Comparison of ENCODE assay signal across 1 cellular context in genomic region chr9:125890793-125891192, GRCh38.
TF ChIP-seq lines count a peak whose summit lies in the region.

No MANE protein-coding gene starts in this region.

TF ChIP-seq in SK-N-SH, 30 proteins besides CTCF, POLR2A, EP300 and RAD21 (continued from another document):
- TF ChIP-seq REST (IDR thresholded peaks at IDR 0.05; ENCODE audit: low read depth, low read length) (no peak), FOSL2 (IDR thresholded peaks at IDR 0.05; ENCODE audit: borderline replicate concordance, low read depth) (no peak), FOXJ3 (CRISPR knock-in tag; IDR thresholded peaks at IDR 0.05) (no peak), SMC3 (IDR thresholded peaks at IDR 0.05; ENCODE audit: low read depth, low read length) (no peak), NRF1 (IDR thresholded peaks at IDR 0.05; ENCODE audit: low read depth, low read length) (no peak), TEAD4 (IDR thresholded peaks at IDR 0.05; ENCODE audit: borderline replicate concordance, insufficient read depth) (no peak), CHD2 (IDR thresholded peaks at IDR 0.05; ENCODE audit: low read length, partially characterized antibody) (no peak), RFX5 (IDR thresholded peaks at IDR 0.05; ENCODE audit: low read length) (no peak), GABPA (IDR thresholded peaks at IDR 0.05; ENCODE audit: low read depth) (no peak)
